12 cellular contexts compared by ENCODE assay signal in genomic region chr17:77948690-77949114, GRCh38. TPM values are rescaled to one million over a fixed set of nuclear protein-coding genes. Genes with fewer than 3 reads are reported as not detected.
DNase-seq lines count a peak whose midpoint lies in the region; ATAC-seq and TF ChIP-seq lines count a peak whose summit lies in the region.
"Had no signal": no experiment of that assay in that cellular context is flagged by ENCODE, and none has a peak within 500 bp of the region (broad histone marks: within the 10 kb centered on the region; RNA-seq: fewer than 3 reads in every experiment).

No MANE protein-coding gene starts in this region.

- H3K36me3 Mint-ChIP-seq in CD4-positive, alpha-beta memory T cell, result no peaks in the 10 kb centered on the region

- peak; percentile 77 for DNase-seq in Ammon's horn (ENCODE audit: low spot score)
- DNase-seq in LNCaP clone FGC (ENCODE audit: low read depth), result no peak
- DNase-seq in caudate nucleus (lab: John Stamatoyannopoulos, UW), result peak in 46 of 61 donors; percentile 4 to 83 (median 43)
- peak in 1 of 3 donors; percentile 35 for DNase-seq in right lobe of liver
- no peak for DNase-seq in prostate gland (ENCODE audit: low spot score)
- DNase-seq in CD4-positive, alpha-beta memory T cell, result no peak
- DNase-seq in NCI-H1694 treated with DMSO at 0.1 percent for 48 hours (lab: John Stamatoyannopoulos, UW), result no peak
- DNase-seq: activated CD4-positive, alpha-beta T cell treated with anti-CD3 and anti-CD28 coated beads, Interleukin-2, amount 50 U/mL, for 4 hours; DND-41; effector memory CD8-positive, alpha-beta T cell; NCI-H1694 had no signal

- H3K27me3 Mint-ChIP-seq in CD4-positive, alpha-beta memory T cell, result peaks cover 3 to 9% of the 10 kb centered on the region in 2 donors

- TF ChIP-seq POLR2A in right lobe of liver (IDR thresholded peaks at IDR 0.05) (no peak), prostate gland (IDR thresholded peaks at IDR 0.05) (no peak)

- TF ChIP-seq CTCF in LNCaP clone FGC (IDR thresholded peaks at IDR 0.05; ENCODE audit: control insufficient read depth, extremely low read depth, insufficient read depth) (no peak), right lobe of liver (IDR thresholded peaks at IDR 0.05) (no peak), prostate gland (IDR thresholded peaks at IDR 0.05) (no peak)

- no peaks in the 10 kb centered on the region for H3K27me3 ChIP-seq in right lobe of liver
- no peaks in the 10 kb centered on the region for H3K27me3 ChIP-seq in prostate gland (replicated peaks; ENCODE audit: insufficient read depth)
- no peaks in the 10 kb centered on the region for H3K27me3 ChIP-seq in CD4-positive, alpha-beta memory T cell (ENCODE audit: insufficient read depth, low read length)

- H3K4me1 ChIP-seq in right lobe of liver (no peaks in the 10 kb centered on the region), prostate gland (replicated peaks) (no peaks in the 10 kb centered on the region)
- H3K4me1 ChIP-seq in CD4-positive, alpha-beta memory T cell (ENCODE audit: insufficient read depth, low read length), result no peaks in the 10 kb centered on the region

- H3K4me3 Mint-ChIP-seq in CD4-positive, alpha-beta memory T cell, result no peak overlapping the region
- H3K4me3 Mint-ChIP-seq: effector memory CD8-positive, alpha-beta T cell had no signal

- peak overlapping the region; percentile 48 for H3K27ac ChIP-seq in caudate nucleus (ENCODE audit: low read depth, low read length)
- no peak overlapping the region for H3K27ac ChIP-seq in right lobe of liver
- H3K27ac ChIP-seq in prostate gland, result no peak overlapping the region
- H3K27ac ChIP-seq in CD4-positive, alpha-beta memory T cell (ENCODE audit: low read depth, low read length), result no peak overlapping the region

- ATAC-seq in right lobe of liver (peak; percentile 42 to 76 (median 60)), HG02884 (IDR thresholded peaks at IDR 0.05; ENCODE audit: unreplicated experiment) (no peak)
- ATAC-seq: effector memory CD8-positive, alpha-beta T cell had no signal

- H3K4me3 ChIP-seq in LNCaP clone FGC (ENCODE audit: low read depth, low read length) (0 out of 2 replicates have a peak overlapping the region, but pooled peaks have one; percentile 9), right lobe of liver (no peak overlapping the region), prostate gland (no peak overlapping the region)
- H3K4me3 ChIP-seq in CD4-positive, alpha-beta memory T cell (ENCODE audit: low read length in 2 of 2), result no peak overlapping the region

- 17% methylated on average over 2 of the region's 3 CpGs for WGBS in right lobe of liver (ENCODE audit: insufficient coverage, low coverage, low lambda C conversion rate, missing lambda C conversion rate)
- 19% methylated on average over 3 of the region's 3 CpGs for WGBS in prostate gland

- H3K27ac Mint-ChIP-seq in CD4-positive, alpha-beta memory T cell, result no peak overlapping the region
- H3K27ac Mint-ChIP-seq: effector memory CD8-positive, alpha-beta T cell had no signal

- H3K9me3 ChIP-seq in right lobe of liver (no peaks in the 10 kb centered on the region), prostate gland (no peaks in the 10 kb centered on the region)
- no peaks in the 10 kb centered on the region for H3K9me3 ChIP-seq in CD4-positive, alpha-beta memory T cell (ENCODE audit: control insufficient read depth in 1 of 2, low read length in 2 of 2)

- H3K9me3 Mint-ChIP-seq in CD4-positive, alpha-beta memory T cell, result no peaks in the 10 kb centered on the region
- H3K9me3 Mint-ChIP-seq: effector memory CD8-positive, alpha-beta T cell had no signal

- H3K4me1 Mint-ChIP-seq in CD4-positive, alpha-beta memory T cell, result peaks cover 0 to 6% (median 3%) of the 10 kb centered on the region in 4 donors

- H3K36me3 ChIP-seq in right lobe of liver (no peaks in the 10 kb centered on the region), prostate gland (no peaks in the 10 kb centered on the region)
- H3K36me3 ChIP-seq in CD4-positive, alpha-beta memory T cell (ENCODE audit: insufficient read depth, low read length), result no peaks in the 10 kb centered on the region

- intact Hi-C loops in right lobe of liver (cut with DNase I), result no loop called here
- intact Hi-C loops in prostate gland (cut with DNase I), result no loop called here
- intact Hi-C loops in CD4-positive, alpha-beta memory T cell (cut with micrococcal nuclease), result no loop called here

- POLR2A ChIA-PET in CD4-positive, alpha-beta memory T cell (lab: Charles Lee; ENCODE audit: partially characterized antibody), result interaction anchor here (2.2 kb wide), 1 partner anchor 9 kb away, joined by 15 read pairs; the partner anchor contains the start of gene TNRC6C

- CTCF ChIA-PET in CD4-positive, alpha-beta memory T cell (lab: Charles Lee; ENCODE audit: partially characterized antibody), result interaction anchor here (1.6 kb wide), 1 partner anchor 10 kb away, joined by 4 read pairs; the partner anchor contains the start of gene TNRC6C

RNA-seq across cellular contexts. Expression of gene TNRC6C, which starts 9.8 kb away (rescaled TPM):
- total RNA-seq in right lobe of liver, result 10 to 100 TPM in 1 of 6 experiments, 1 to 10 TPM in 5; 1.9 to 10.6 (median 7.7) TPM
- total RNA-seq in prostate gland, result 10 to 100 TPM; 15.5 to 29.7 TPM
- 100 to 1,000 TPM; 105 to 112 TPM for total RNA-seq in CD4-positive, alpha-beta memory T cell
- polyA plus RNA-seq in CD4-positive, alpha-beta memory T cell, result 1 to 10 TPM; 1.3 to 9.4 TPM

Comparison
In these comparisons a context has a peak if more than half of its experiments do, and no peak if none do; other contexts are left out.
1. DNase-seq: peak in Ammon's horn (single experiment) and caudate nucleus (46 of 61); none in LNCaP clone FGC (single experiment), prostate gland (single experiment), CD4-positive, alpha-beta memory T cell (0 of 5) and NCI-H1694 treated with DMSO at 0.1 percent for 48 hours (single experiment).